ENCODE assay signal across 2 cellular contexts in genomic region chr15:78853500-78853899, GRCh38.
TF ChIP-seq lines count a peak whose summit lies in the region.

No MANE protein-coding gene starts in this region.

TF ChIP-seq in WTC11, 78 proteins besides CTCF, POLR2A, EP300 and RAD21:
- peak; percentile 90 for TF ChIP-seq ZNF121 (CRISPR knock-in tag; IDR thresholded peaks at IDR 0.05)
- TF ChIP-seq CREM (CRISPR knock-in tag; IDR thresholded peaks at IDR 0.05), result no peak
- no peak for TF ChIP-seq MLX (CRISPR knock-in tag; IDR thresholded peaks at IDR 0.05)
- TF ChIP-seq SMAD4 (CRISPR knock-in tag; IDR thresholded peaks at IDR 0.05), result no peak

TF ChIP-seq in H1, 55 proteins besides CTCF, POLR2A, EP300 and RAD21:
- no peak for TF ChIP-seq KDM5A (IDR thresholded peaks at IDR 0.05; ENCODE audit: low read length)
- no peak for TF ChIP-seq CBX8 (IDR thresholded peaks at IDR 0.05; ENCODE audit: borderline replicate concordance, low read depth, low read length)
- no peak for TF ChIP-seq SP2 (IDR thresholded peaks at IDR 0.05; ENCODE audit: low read length)
- no peak for TF ChIP-seq POU5F1 (IDR thresholded peaks at IDR 0.05; ENCODE audit: low read depth, low read length)
- TF ChIP-seq SIN3A (conservative IDR thresholded peaks at IDR 0.05 in 1 of 2, IDR thresholded peaks at IDR 0.05 in 1 of 2; ENCODE audit: low read depth in 1 of 2, low read length in 2 of 2), result no peak
- no peak for TF ChIP-seq JUND (IDR thresholded peaks at IDR 0.05; ENCODE audit: low read length)
